In genomic region chrX:31423575-31424284, GRCh38 we compare ENCODE assay signal across 9 cellular contexts.
DNase-seq lines count a peak whose midpoint lies in the region; ATAC-seq and TF ChIP-seq lines count a peak whose summit lies in the region.
"Had no signal": no experiment of that assay in that cellular context is flagged by ENCODE, and none has a peak within 500 bp of the region (broad histone marks: within the 10 kb centered on the region; RNA-seq: fewer than 3 reads in every experiment).

No MANE protein-coding gene starts in this region.

- no peaks in the 10 kb centered on the region for H3K36me3 Mint-ChIP-seq in activated naive CD4-positive, alpha-beta T cell treated with anti-CD3 and anti-CD28 coated beads, Interleukin-2, amount 10 ng/mL, durations not matched to agents 7 days and 5 days
- H3K36me3 Mint-ChIP-seq: naive thymus-derived CD8-positive, alpha-beta T cell had no signal

- no peaks in the 10 kb centered on the region for H3K4me1 Mint-ChIP-seq in activated naive CD4-positive, alpha-beta T cell treated with anti-CD3 and anti-CD28 coated beads, Interleukin-2, amount 10 ng/mL, durations not matched to agents 7 days and 5 days
- H3K4me1 Mint-ChIP-seq: naive thymus-derived CD8-positive, alpha-beta T cell had no signal

- CTCF ChIA-PET in activated naive CD4-positive, alpha-beta T cell treated with anti-CD3 and anti-CD28 coated beads, Interleukin-2, amount 10 ng/mL, durations not matched to agents 7 days and 5 days (lab: Charles Lee), result interaction anchor here (2.1 to 3.5 kb wide), 2 partner anchors 386 to 453 kb away, joined by 5 to 22 read pairs; no protein-coding TSS in a partner anchor

- DNase-seq in EL (peak; percentile 60), HK-2 (ENCODE audit: unreplicated experiment) (peak; percentile 11), SHP77 (lab: John Stamatoyannopoulos, UW) (peak; percentile 8 to 58), fibroblast of the aortic adventitia (ENCODE audit: low read depth) (peak; percentile 11), retinal pigment epithelial cell (ENCODE audit: low read depth) (peak; percentile 18), CD1c-positive myeloid dendritic cell (ENCODE audit: extremely low spot score) (no peak)
- no peak for DNase-seq in activated naive CD4-positive, alpha-beta T cell treated with anti-CD3 and anti-CD28 coated beads, Interleukin-2, amount 10 ng/mL, durations not matched to agents 7 days and 5 days

- H3K27me3 Mint-ChIP-seq in activated naive CD4-positive, alpha-beta T cell treated with anti-CD3 and anti-CD28 coated beads, Interleukin-2, amount 10 ng/mL, durations not matched to agents 7 days and 5 days, result no peaks in the 10 kb centered on the region
- H3K27me3 Mint-ChIP-seq: naive thymus-derived CD8-positive, alpha-beta T cell had no signal

- no peak overlapping the region for H3K4me3 ChIP-seq in fibroblast of the aortic adventitia (ENCODE audit: low read depth, low read length)
- no peak overlapping the region for H3K4me3 ChIP-seq in retinal pigment epithelial cell (ENCODE audit: low read length)

- ATAC-seq in GM19023 (IDR thresholded peaks at IDR 0.05; ENCODE audit: unreplicated experiment), result no peak
- ATAC-seq: naive thymus-derived CD8-positive, alpha-beta T cell had no signal

- TF ChIP-seq CTCF in fibroblast of the aortic adventitia (IDR thresholded peaks at IDR 0.05; ENCODE audit: insufficient read depth, low read length) (no peak), retinal pigment epithelial cell (conservative IDR thresholded peaks at IDR 0.05; ENCODE audit: low read depth, low read length) (peak; percentile 57)

- no peaks in the 10 kb centered on the region for H3K9me3 Mint-ChIP-seq in activated naive CD4-positive, alpha-beta T cell treated with anti-CD3 and anti-CD28 coated beads, Interleukin-2, amount 10 ng/mL, durations not matched to agents 7 days and 5 days
- H3K9me3 Mint-ChIP-seq: naive thymus-derived CD8-positive, alpha-beta T cell had no signal

- no peak overlapping the region for H3K4me3 Mint-ChIP-seq in activated naive CD4-positive, alpha-beta T cell treated with anti-CD3 and anti-CD28 coated beads, Interleukin-2, amount 10 ng/mL, durations not matched to agents 7 days and 5 days
- H3K4me3 Mint-ChIP-seq: naive thymus-derived CD8-positive, alpha-beta T cell had no signal

- no peak overlapping the region for H3K27ac Mint-ChIP-seq in activated naive CD4-positive, alpha-beta T cell treated with anti-CD3 and anti-CD28 coated beads, Interleukin-2, amount 10 ng/mL, durations not matched to agents 7 days and 5 days
- H3K27ac Mint-ChIP-seq: naive thymus-derived CD8-positive, alpha-beta T cell had no signal

Comparison
In these comparisons a context has a peak if more than half of its experiments do, and no peak if none do; other contexts are left out.
1. DNase-seq: peak in EL (single experiment), HK-2 (single experiment), SHP77 (2 of 2), fibroblast of the aortic adventitia (single experiment) and retinal pigment epithelial cell (single experiment); none in CD1c-positive myeloid dendritic cell (single experiment) and activated naive CD4-positive, alpha-beta T cell treated with anti-CD3 and anti-CD28 coated beads, Interleukin-2, amount 10 ng/mL, durations not matched to agents 7 days and 5 days (single experiment).